23 cellular contexts compared by ENCODE assay signal in genomic region chr12:120735181-120735580, GRCh38. TPM values are rescaled to one million over a fixed set of nuclear protein-coding genes. Genes with fewer than 3 reads are reported as not detected.
A peak's percentile ranks its signal among the peaks of the same experiment; 100 is the strongest.
DNase-seq lines count a peak whose midpoint lies in the region; FAIRE-seq and TF ChIP-seq lines count a peak whose summit lies in the region.
"Had no signal": no experiment of that assay in that cellular context is flagged by ENCODE, and none has a peak within 500 bp of the region (broad histone marks: within the 10 kb centered on the region; RNA-seq: fewer than 3 reads in every experiment).

No MANE protein-coding gene starts in this region.

- no peaks in the 10 kb centered on the region for H3K36me3 ChIP-seq in bronchial epithelial cell (ENCODE audit: control insufficient read depth, insufficient read depth, low read length)

- H3K4me3 Mint-ChIP-seq in glutamatergic neuron (ENCODE audit: unreplicated experiment) = no peak overlapping the region
- H3K4me3 Mint-ChIP-seq: CD4-positive, CD25-positive, alpha-beta regulatory T cell; IgD-negative memory B cell had no signal

- H3K27me3 ChIP-seq in bronchial epithelial cell (ENCODE audit: control insufficient read depth, insufficient read depth, low read length) = no peaks in the 10 kb centered on the region
- H3K27me3 ChIP-seq: BLaER1 had no signal

- no peak overlapping the region for H3K4me3 ChIP-seq in bronchial epithelial cell (ENCODE audit: low read depth, low read length)
- H3K4me3 ChIP-seq: BLaER1, GM12878, PC-9 had no signal

- POLR2A ChIA-PET in HEK293T (lab: Yijun Ruan, JAX) = no interaction called here

- no peaks in the 10 kb centered on the region for H3K4me1 Mint-ChIP-seq in glutamatergic neuron (ENCODE audit: low read depth, unreplicated experiment)
- H3K4me1 Mint-ChIP-seq: IgD-negative memory B cell had no signal

- peaks cover 8% of the 10 kb centered on the region for H3K36me3 Mint-ChIP-seq in glutamatergic neuron (ENCODE audit: unreplicated experiment)

- H3K9me3 Mint-ChIP-seq in glutamatergic neuron (ENCODE audit: unreplicated experiment) = peaks cover 2% of the 10 kb centered on the region
- H3K9me3 Mint-ChIP-seq: CD4-positive, CD25-positive, alpha-beta regulatory T cell; IgD-negative memory B cell had no signal

- FAIRE-seq in bronchial epithelial cell (lab: Jason Lieb, UNC) = no peak
- FAIRE-seq: D721Med, GM12878, H1 had no signal

- H3K27me3 Mint-ChIP-seq in glutamatergic neuron (ENCODE audit: unreplicated experiment) = peaks cover 3% of the 10 kb centered on the region
- H3K27me3 Mint-ChIP-seq: CD4-positive, CD25-positive, alpha-beta regulatory T cell; IgD-negative memory B cell had no signal

- CTCF ChIA-PET in HEK293T (lab: Yijun Ruan, JAX) = interaction anchor here (0.6 kb wide), 1 partner anchor 129 kb away, joined by 3 read pairs; no protein-coding TSS in a partner anchor

- no peak overlapping the region for H3K27ac Mint-ChIP-seq in glutamatergic neuron (ENCODE audit: unreplicated experiment)
- H3K27ac Mint-ChIP-seq: CD4-positive, CD25-positive, alpha-beta regulatory T cell; IgD-negative memory B cell had no signal

- TF ChIP-seq CTCF in bronchial epithelial cell (IDR thresholded peaks at IDR 0.05; ENCODE audit: insufficient read depth, low read length, severe bottlenecking) (no peak), glutamatergic neuron (IDR thresholded peaks at IDR 0.05; ENCODE audit: partially characterized antibody, unreplicated experiment) (no peak)

- DNase-seq in NCI-H2171 treated with DMSO at 0.1 percent for 48 hours (lab: John Stamatoyannopoulos, UW) = peak; percentile 5
- no peak for DNase-seq in NCI-H2171 (lab: John Stamatoyannopoulos, UW)
- no peak for DNase-seq in HEK293T (ENCODE audit: extremely low spot score)
- DNase-seq in bronchial epithelial cell (ENCODE audit: low read depth) = peak; percentile 64
- DNase-seq in glutamatergic neuron = no peak
- DNase-seq in NCI-H1105 (lab: John Stamatoyannopoulos, UW) = no peak
- DNase-seq in activated CD4-positive, alpha-beta T cell treated with anti-CD3 and anti-CD28 coated beads, Interleukin-2, amount 50 U/mL, for 4 hours = no peak
- DNase-seq: 8988T; CD4-positive, CD25-positive, alpha-beta regulatory T cell; GDM1; HCEC 1CT; NCI-H1092 treated with DMSO at 0.1 percent for 48 hours; NCI-H1436 treated with DMSO at 0.1 percent for 48 hours; NCI-H187 treated with DMSO at 0.1 percent for 48 hours; NCI-H2227 treated with DMSO at 0.1 percent for 48 hours; NCI-H526 treated with DMSO at 0.1 percent for 48 hours; SHP77 had no signal

TF ChIP-seq in HEK293T, 16 proteins besides CTCF, POLR2A, EP300 and RAD21:
- no peak for TF ChIP-seq SP1 (IDR thresholded peaks at IDR 0.05)
- no peak for TF ChIP-seq SUZ12 (IDR thresholded peaks at IDR 0.05)
- TF ChIP-seq FOXM1 (IDR thresholded peaks at IDR 0.05; ENCODE audit: borderline replicate concordance) = no peak
- TF ChIP-seq L3MBTL2 (conservative IDR thresholded peaks at IDR 0.05) = no peak
- peak; percentile 48; the same call in 1 of the 2 replicates for TF ChIP-seq ZNF384 (IDR thresholded peaks at IDR 0.05)
- TF ChIP-seq ARNT (IDR thresholded peaks at IDR 0.05) = no peak
TF ChIP-seq in HEK293T: peak in this region for 1.

RNA-seq across cellular contexts. Expression of gene ACADS, which starts 9.6 kb away (rescaled TPM):
- total RNA-seq in bronchial epithelial cell (7.4 and 8.2 TPM in 2 replicates), glutamatergic neuron (ENCODE audit: unreplicated experiment) (8.1 TPM)

RNA-seq across cellular contexts. Expression of gene UNC119B, which starts 24.9 kb away (rescaled TPM):
- total RNA-seq in bronchial epithelial cell (12.9 and 19.5 TPM in 2 replicates), glutamatergic neuron (ENCODE audit: unreplicated experiment) (16.2 TPM)

RNA-seq across cellular contexts. Expression of gene MLEC, which starts 48.2 kb away (rescaled TPM):
- total RNA-seq in bronchial epithelial cell (60.3 and 61.9 TPM in 2 replicates), glutamatergic neuron (ENCODE audit: unreplicated experiment) (50.8 TPM)

Comparison
In these comparisons a context has a peak if more than half of its experiments do, and no peak if none do; other contexts are left out.
1. DNase-seq: peak in NCI-H2171 treated with DMSO at 0.1 percent for 48 hours (single experiment) and bronchial epithelial cell (single experiment); none in NCI-H2171 (single experiment), HEK293T (single experiment), glutamatergic neuron (single experiment), NCI-H1105 (single experiment) and activated CD4-positive, alpha-beta T cell treated with anti-CD3 and anti-CD28 coated beads, Interleukin-2, amount 50 U/mL, for 4 hours (0 of 2).